1 cellular context compared by ENCODE assay signal in the genomic region with DNA sequence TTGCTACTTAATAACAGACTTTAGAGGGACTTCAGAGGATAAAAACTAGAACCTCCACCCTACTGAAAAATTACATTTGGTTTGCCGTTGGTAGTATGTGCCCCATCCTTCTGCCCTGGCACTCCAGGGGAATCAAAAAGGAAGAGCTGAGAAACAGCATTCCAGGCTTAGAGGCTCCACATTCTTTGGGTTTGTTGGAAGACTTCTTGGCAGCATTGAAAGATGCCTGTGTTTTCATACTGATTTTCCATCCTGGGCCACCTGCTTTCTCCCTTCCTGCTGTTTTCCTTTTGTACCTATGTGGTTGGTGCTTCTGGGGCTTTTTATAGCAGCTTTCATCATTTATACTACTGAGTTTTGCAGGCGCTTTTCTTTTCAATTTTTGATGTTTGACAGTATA.
TF ChIP-seq lines count a peak whose summit lies in the region.

No MANE protein-coding gene starts in this region.

TF ChIP-seq in SK-N-SH, 30 proteins besides CTCF, POLR2A, EP300 and RAD21 (continued from another document):
- peak; percentile 69; the same call in 1 of the 2 replicates for TF ChIP-seq TEAD4 (IDR thresholded peaks at IDR 0.05; ENCODE audit: borderline replicate concordance, insufficient read depth)
- no peak for TF ChIP-seq USF2 (IDR thresholded peaks at IDR 0.05; ENCODE audit: borderline replicate concordance, low read depth, low read length)
- no peak for TF ChIP-seq GABPA (IDR thresholded peaks at IDR 0.05; ENCODE audit: low read depth)
- TF ChIP-seq TCF12 (IDR thresholded peaks at IDR 0.05) = peak; percentile 50; the same call in 1 of the 2 replicates
- TF ChIP-seq SMC3 (IDR thresholded peaks at IDR 0.05; ENCODE audit: low read depth, low read length) = no peak
- TF ChIP-seq MEF2A (IDR thresholded peaks at IDR 0.05; ENCODE audit: borderline replicate concordance, low read depth) = no peak
- no peak for TF ChIP-seq RCOR1 (IDR thresholded peaks at IDR 0.05; ENCODE audit: low read length)
- TF ChIP-seq ELF1 (IDR thresholded peaks at IDR 0.05) = no peak
- no peak for TF ChIP-seq RXRA (IDR thresholded peaks at IDR 0.05; ENCODE audit: borderline replicate concordance, low read depth)
- peak; percentile 28; the same call in 1 of the 2 replicates for TF ChIP-seq MAX (IDR thresholded peaks at IDR 0.05; ENCODE audit: low read depth)
- TF ChIP-seq, protein P1, sequence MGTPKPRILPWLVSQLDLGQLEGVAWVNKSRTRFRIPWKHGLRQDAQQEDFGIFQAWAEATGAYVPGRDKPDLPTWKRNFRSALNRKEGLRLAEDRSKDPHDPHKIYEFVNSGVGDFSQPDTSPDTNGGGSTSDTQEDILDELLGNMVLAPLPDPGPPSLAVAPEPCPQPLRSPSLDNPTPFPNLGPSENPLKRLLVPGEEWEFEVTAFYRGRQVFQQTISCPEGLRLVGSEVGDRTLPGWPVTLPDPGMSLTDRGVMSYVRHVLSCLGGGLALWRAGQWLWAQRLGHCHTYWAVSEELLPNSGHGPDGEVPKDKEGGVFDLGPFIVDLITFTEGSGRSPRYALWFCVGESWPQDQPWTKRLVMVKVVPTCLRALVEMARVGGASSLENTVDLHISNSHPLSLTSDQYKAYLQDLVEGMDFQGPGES (IDR thresholded peaks at IDR 0.05; ENCODE audit: low read depth, low read length) = no peak
- TF ChIP-seq, protein P2, sequence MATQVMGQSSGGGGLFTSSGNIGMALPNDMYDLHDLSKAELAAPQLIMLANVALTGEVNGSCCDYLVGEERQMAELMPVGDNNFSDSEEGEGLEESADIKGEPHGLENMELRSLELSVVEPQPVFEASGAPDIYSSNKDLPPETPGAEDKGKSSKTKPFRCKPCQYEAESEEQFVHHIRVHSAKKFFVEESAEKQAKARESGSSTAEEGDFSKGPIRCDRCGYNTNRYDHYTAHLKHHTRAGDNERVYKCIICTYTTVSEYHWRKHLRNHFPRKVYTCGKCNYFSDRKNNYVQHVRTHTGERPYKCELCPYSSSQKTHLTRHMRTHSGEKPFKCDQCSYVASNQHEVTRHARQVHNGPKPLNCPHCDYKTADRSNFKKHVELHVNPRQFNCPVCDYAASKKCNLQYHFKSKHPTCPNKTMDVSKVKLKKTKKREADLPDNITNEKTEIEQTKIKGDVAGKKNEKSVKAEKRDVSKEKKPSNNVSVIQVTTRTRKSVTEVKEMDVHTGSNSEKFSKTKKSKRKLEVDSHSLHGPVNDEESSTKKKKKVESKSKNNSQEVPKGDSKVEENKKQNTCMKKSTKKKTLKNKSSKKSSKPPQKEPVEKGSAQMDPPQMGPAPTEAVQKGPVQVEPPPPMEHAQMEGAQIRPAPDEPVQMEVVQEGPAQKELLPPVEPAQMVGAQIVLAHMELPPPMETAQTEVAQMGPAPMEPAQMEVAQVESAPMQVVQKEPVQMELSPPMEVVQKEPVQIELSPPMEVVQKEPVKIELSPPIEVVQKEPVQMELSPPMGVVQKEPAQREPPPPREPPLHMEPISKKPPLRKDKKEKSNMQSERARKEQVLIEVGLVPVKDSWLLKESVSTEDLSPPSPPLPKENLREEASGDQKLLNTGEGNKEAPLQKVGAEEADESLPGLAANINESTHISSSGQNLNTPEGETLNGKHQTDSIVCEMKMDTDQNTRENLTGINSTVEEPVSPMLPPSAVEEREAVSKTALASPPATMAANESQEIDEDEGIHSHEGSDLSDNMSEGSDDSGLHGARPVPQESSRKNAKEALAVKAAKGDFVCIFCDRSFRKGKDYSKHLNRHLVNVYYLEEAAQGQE (IDR thresholded peaks at IDR 0.05; ENCODE audit: low read depth, low read length) = 0 out of 2 replicates have a peak, but pooled peaks have one; percentile 35
- TF ChIP-seq NFIC (IDR thresholded peaks at IDR 0.05; ENCODE audit: borderline replicate concordance) = no peak; the same call in 1 of the 2 replicates
- no peak for TF ChIP-seq YY1 (IDR thresholded peaks at IDR 0.05; ENCODE audit: low read depth)
- TF ChIP-seq TAF1 (IDR thresholded peaks at IDR 0.05; ENCODE audit: borderline replicate concordance, low read depth, low read length) = no peak
- TF ChIP-seq ZBTB33 (IDR thresholded peaks at IDR 0.05; ENCODE audit: borderline replicate concordance, low read depth) = no peak
- TF ChIP-seq POLR2AphosphoS5 (IDR thresholded peaks at IDR 0.05; ENCODE audit: low read depth, low read length) = no peak
- TF ChIP-seq SIN3A (IDR thresholded peaks at IDR 0.05; ENCODE audit: borderline replicate concordance, low read depth, low read length) = 0 out of 2 replicates have a peak, but pooled peaks have one; percentile 18
- TF ChIP-seq MXI1 (IDR thresholded peaks at IDR 0.05; ENCODE audit: low read depth, low read length) = no peak
- no peak for TF ChIP-seq NRF1 (IDR thresholded peaks at IDR 0.05; ENCODE audit: low read depth, low read length)
- TF ChIP-seq GATA2 (CRISPR knock-in tag; IDR thresholded peaks at IDR 0.05) = no peak
